ENCODE assay signal across 8 cellular contexts in the genomic region with DNA sequence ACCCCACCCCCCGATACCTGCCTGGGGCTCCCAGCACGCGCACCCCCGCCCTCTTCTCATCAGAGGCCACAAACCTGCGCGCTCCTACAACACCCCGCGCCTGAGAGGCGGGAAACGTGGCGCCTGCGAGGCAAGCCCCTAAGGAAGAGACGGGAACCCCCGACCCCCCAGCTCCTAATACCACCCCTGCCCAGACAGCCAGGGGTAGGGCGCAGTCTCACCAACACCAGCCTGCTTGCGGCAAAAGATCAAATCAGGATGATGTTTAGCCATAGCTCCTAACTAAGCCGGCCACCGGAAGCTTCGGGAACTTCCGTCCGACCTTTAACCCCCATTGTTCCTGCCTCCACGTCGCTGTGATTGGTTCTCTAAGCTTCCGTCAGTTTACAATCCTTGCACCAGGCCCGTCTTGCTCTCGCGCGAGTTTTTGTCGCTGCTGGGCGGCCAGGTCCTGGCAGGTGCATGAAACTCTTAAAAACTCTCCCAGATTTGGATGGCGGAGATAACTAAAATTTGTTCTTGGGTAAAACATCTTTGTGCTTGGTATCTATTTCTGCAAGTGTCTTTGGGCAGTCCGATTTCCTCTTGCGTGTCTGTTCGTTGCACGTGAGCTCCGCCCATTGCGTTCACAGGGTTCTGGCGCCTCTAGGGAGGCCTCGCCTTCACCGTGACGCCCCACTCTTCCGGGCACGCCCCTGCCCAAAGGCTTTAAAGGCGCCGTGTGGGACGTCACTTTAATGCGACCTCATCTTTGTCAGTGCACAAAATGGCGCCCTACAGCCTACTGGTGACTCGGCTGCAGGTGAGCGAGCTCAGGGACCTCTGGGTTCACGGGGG. TPM values are rescaled to one million over a fixed set of nuclear protein-coding genes. Genes with fewer than 3 reads are reported as not detected.
DNase-seq lines count a peak whose midpoint lies in the region; ATAC-seq, FAIRE-seq and TF ChIP-seq lines count a peak whose summit lies in the region.

ACO2 (plus strand) TSS at position 737 of the 837 bp plus-strand sequence; CDS start at position 767, 30 bp downstream.
A gene with protein sequence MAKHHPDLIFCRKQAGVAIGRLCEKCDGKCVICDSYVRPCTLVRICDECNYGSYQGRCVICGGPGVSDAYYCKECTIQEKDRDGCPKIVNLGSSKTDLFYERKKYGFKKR (minus strand): TSS at position 312 of the 837 bp plus-strand sequence. CDS start 39 bp downstream, at position 273.

- FAIRE-seq in D721Med (lab: Jason Lieb, UNC) = no peak
- peak; percentile 83 for FAIRE-seq in endothelial cell of umbilical vein (lab: Jason Lieb, UNC)

- H3K4me2 ChIP-seq in OCI-LY7 (ENCODE audit: low read length) (peak within 1 kb of the TSS; percentile 100), endothelial cell of umbilical vein (ENCODE audit: insufficient read depth, low read length) (peak within 1 kb of the TSS; percentile 85)

- H4K20me1 ChIP-seq in OCI-LY7 (ENCODE audit: insufficient read depth, low read length) = peaks cover 12% of the 10 kb centered on the region
- H4K20me1 ChIP-seq in endothelial cell of umbilical vein (replicated peaks; ENCODE audit: control insufficient read depth, extremely low read depth, insufficient read depth, low read length) = no peaks in the 10 kb centered on the region

- H3K9ac ChIP-seq in endothelial cell of umbilical vein (replicated peaks; ENCODE audit: extremely low read depth, insufficient read depth, low read length) = peak within 1 kb of the TSS; percentile 83

- H3K79me2 ChIP-seq in OCI-LY7 (ENCODE audit: insufficient read depth, low read depth, low read length) (peaks cover 85% of the 10 kb centered on the region), endothelial cell of umbilical vein (ENCODE audit: control insufficient read depth, insufficient read depth, low read length) (peaks cover 75% of the 10 kb centered on the region)

- dilution Hi-C loops in endothelial cell of umbilical vein (cut with MboI; ENCODE audit: extremely low pct_ligation_motif_present, low sequenced_read_pairs) = no loop called here

- DNase-seq in D721Med (ENCODE audit: insufficient read length, low spot score) (peak; percentile 55), HuH-7.5 (ENCODE audit: low spot score) (peak; percentile 83), OCI-LY7 (ENCODE audit: low spot score) (peak; percentile 98), activated T-cell treated with anti-CD3 and anti-CD28 coated beads for 1 hour (ENCODE audit: low read depth) (peak; percentile 97), endothelial cell of umbilical vein (ENCODE audit: low read depth, low spot score) (peak; percentile 99), midbrain (lab: John Stamatoyannopoulos, UW) (peak; percentile 100)
- peak; percentile 96 to 98 for DNase-seq in stimulated activated CD8-positive, alpha-beta memory T cell treated with anti-CD3 and anti-CD28 coated beads, Interleukin-2, amount 100 ng/mL, for 1 hour (ENCODE audit: low read depth in 2 of 2)

- CTCF ChIA-PET in OCI-LY7 (lab: Charles Lee; ENCODE audit: unreplicated experiment) = interaction anchor here (0.5 to 1.5 kb wide), 2 partner anchors 65 to 228 kb away, joined by 3 to 4 read pairs; no protein-coding TSS in a partner anchor
- CTCF ChIA-PET in endothelial cell of umbilical vein (lab: Charles Lee) = interaction anchor here (1.0 to 2.9 kb wide), 12 partner anchors 9 to 75 kb away, joined by 3 to 12 read pairs (median 4); partner anchors contain the start of gene POLR3H

- H3K9me2 ChIP-seq in OCI-LY7 (ENCODE audit: insufficient read depth, low read length) = no peaks in the 10 kb centered on the region

- H3K4me1 ChIP-seq in OCI-LY7 (ENCODE audit: insufficient read depth, low read length, poor library complexity, severe bottlenecking) (peaks cover 36% of the 10 kb centered on the region), endothelial cell of umbilical vein (ENCODE audit: control insufficient read depth, extremely low read depth, insufficient read depth, low read length) (peaks cover 17% of the 10 kb centered on the region)

- TF ChIP-seq CTCF in D721Med (IDR thresholded peaks at IDR 0.05; ENCODE audit: insufficient read depth, missing control alignments) (no peak), OCI-LY7 (conservative IDR thresholded peaks at IDR 0.05; ENCODE audit: low read length) (no peak), endothelial cell of umbilical vein (IDR thresholded peaks at IDR 0.05; ENCODE audit: extremely low read depth in 1 of 2, insufficient read depth in 1 of 2, low read depth in 1 of 2, low read length in 2 of 2) (no peak)

- H3K27me3 ChIP-seq in endothelial cell of umbilical vein (ENCODE audit: control insufficient read depth in 2 of 2, insufficient read depth in 2 of 2, low read length in 2 of 2) = no peaks in the 10 kb centered on the region

- TF ChIP-seq POLR2A in endothelial cell of umbilical vein (IDR thresholded peaks at IDR 0.05; ENCODE audit: low read depth, low read length) = peak; percentile 64

- BruUV-seq in OCI-LY7 (replicated peaks; lab: Mats Ljungman, UMichigan) (no TSS peak), endothelial cell of umbilical vein (replicated peaks; lab: Mats Ljungman, UMichigan) (no TSS peak)

- peak within 1 kb of the TSS; percentile 94 for H3K4me3 ChIP-seq in OCI-LY7 (ENCODE audit: low read depth, low read length, poor library complexity, severe bottlenecking)
- peak within 1 kb of the TSS; percentile 78 to 96 (median 81) for H3K4me3 ChIP-seq in endothelial cell of umbilical vein (replicated peaks in 1 of 3; ENCODE audit: insufficient read depth in 1 of 3, low read depth in 1 of 3, low read length in 3 of 3)

- H2AFZ ChIP-seq in OCI-LY7 (ENCODE audit: low read length) = peak within 1 kb of the TSS; percentile 68; the same call in 1 of the 2 replicates
- peak within 1 kb of the TSS; percentile 49 for H2AFZ ChIP-seq in endothelial cell of umbilical vein (ENCODE audit: low read depth, low read length)

- H3K36me3 ChIP-seq in OCI-LY7 (ENCODE audit: insufficient read depth, low read length) = peaks cover 78% of the 10 kb centered on the region
- H3K36me3 ChIP-seq in endothelial cell of umbilical vein (ENCODE audit: control insufficient read depth in 2 of 2, extremely low read depth in 1 of 2, insufficient read depth in 2 of 2, low read length in 2 of 2) = peaks cover 18 to 30% of the 10 kb centered on the region in 2 experiments

- H3K9me3 ChIP-seq in OCI-LY7 (ENCODE audit: low read length) (no peaks in the 10 kb centered on the region), endothelial cell of umbilical vein (replicated peaks; ENCODE audit: control insufficient read depth, insufficient read depth, low read length) (no peaks in the 10 kb centered on the region)

- intact Hi-C loops in OCI-LY7 (cut with micrococcal nuclease; ENCODE audit: unreplicated experiment) (loop anchor here (2.0 kb wide), 1 partner anchor 22 kb away; the partner anchor contains the start of gene TOB2), endothelial cell of umbilical vein (cut with micrococcal nuclease) (loop anchor here (1.0 kb wide), 5 partner anchors 20 to 87 kb away; partner anchors contain the start of gene TEF)

- peak within 1 kb of the TSS; percentile 76 for H3K27ac ChIP-seq in OCI-LY7 (ENCODE audit: low read depth, low read length, poor library complexity, severe bottlenecking)
- peak within 1 kb of the TSS; percentile 83 for H3K27ac ChIP-seq in endothelial cell of umbilical vein (ENCODE audit: insufficient read depth, low read depth, low read length)

- ATAC-seq in GM21526 (IDR thresholded peaks at IDR 0.05; ENCODE audit: low FRiP score, unreplicated experiment) = peak; percentile 80

- no peaks in the 10 kb centered on the region for H3K9me1 ChIP-seq in endothelial cell of umbilical vein (replicated peaks; ENCODE audit: control insufficient read depth, extremely low read depth, insufficient read depth, low read length)

- POLR2A ChIA-PET in OCI-LY7 (lab: Charles Lee) (interaction anchor here (0.6 to 3.6 kb wide), 13 partner anchors 10 to 120 kb away, joined by 3 to 12 read pairs (median 4); partner anchors contain the start of genes PMM1 and TOB2), endothelial cell of umbilical vein (lab: Charles Lee) (interaction anchor here (0.9 to 1.7 kb wide), 7 partner anchors 10 to 87 kb away, joined by 3 to 25 read pairs (median 7); partner anchors contain the start of genes TEF and TOB2)

TF ChIP-seq in endothelial cell of umbilical vein, 7 proteins besides CTCF, POLR2A, EP300 and RAD21 (continues in another document):
- TF ChIP-seq POLR2AphosphoS5 (IDR thresholded peaks at IDR 0.05; ENCODE audit: insufficient read depth, low read depth, low read length) (peak; percentile 55), MAX (IDR thresholded peaks at IDR 0.05; ENCODE audit: insufficient read depth, insufficient read length) (peak; percentile 5), JUN (IDR thresholded peaks at IDR 0.05; ENCODE audit: borderline replicate concordance, insufficient read depth, insufficient read length, low read depth) (no peak), FOS (IDR thresholded peaks at IDR 0.05; ENCODE audit: borderline replicate concordance, insufficient read depth, low read length) (no peak), MYC (IDR thresholded peaks at IDR 0.05; ENCODE audit: low read depth, low read length) (no peak)

RNA-seq across cellular contexts. Expression of gene ACO2, which starts in this region (rescaled TPM):
- total RNA-seq in OCI-LY7 (2014; rRNA removed; shearing (Covaris generic)) = 61.5 and 69.0 TPM in 2 replicates
- 102 and 107 TPM in 2 replicates for total RNA-seq in OCI-LY7 (2022)
- 79.1 and 79.7 TPM in 2 replicates for total RNA-seq in endothelial cell of umbilical vein
- polyA plus RNA-seq in endothelial cell of umbilical vein = 62.0 and 63.8 TPM in 2 replicates
- polyA plus RNA-seq in endothelial cell of umbilical vein (2011; cell fraction: cytosol; rRNA removed) = 48.9 and 49.9 TPM in 2 replicates
- polyA plus RNA-seq in endothelial cell of umbilical vein (2011; cell fraction: nucleus; rRNA removed) = 81.7 and 89.1 TPM in 2 replicates
- 72.1 and 81.8 TPM in 2 replicates for polyA plus RNA-seq in endothelial cell of umbilical vein (2012)
- 53.7 and 54.7 TPM in 2 replicates for polyA minus RNA-seq in endothelial cell of umbilical vein
- 20.1 TPM for polyA minus RNA-seq in endothelial cell of umbilical vein (2011; cell fraction: cytosol; rRNA and poly(A)+ RNA removed)
- 35.2 and 43.7 TPM in 2 replicates for polyA minus RNA-seq in endothelial cell of umbilical vein (2011; cell fraction: nucleus; rRNA and poly(A)+ RNA removed)

RNA-seq across cellular contexts. Expression of the second gene that starts in this region (rescaled TPM):
- 87.9 and 98.8 TPM in 2 replicates for total RNA-seq in OCI-LY7 (2014; rRNA removed; shearing (Covaris generic))
- total RNA-seq in OCI-LY7 (2022) = 60.9 and 62.1 TPM in 2 replicates
- 55.9 and 63.7 TPM in 2 replicates for total RNA-seq in endothelial cell of umbilical vein
- polyA plus RNA-seq in endothelial cell of umbilical vein = 51.8 and 61.1 TPM in 2 replicates
- 65.5 and 70.9 TPM in 2 replicates for polyA plus RNA-seq in endothelial cell of umbilical vein (2011; cell fraction: cytosol; rRNA removed)
- polyA plus RNA-seq in endothelial cell of umbilical vein (2011; cell fraction: nucleus; rRNA removed) = 27.0 and 36.6 TPM in 2 replicates
- polyA plus RNA-seq in endothelial cell of umbilical vein (2012) = 38.4 and 51.8 TPM in 2 replicates
- polyA minus RNA-seq in endothelial cell of umbilical vein = 54.0 and 58.0 TPM in 2 replicates
- 18.6 TPM for polyA minus RNA-seq in endothelial cell of umbilical vein (2011; cell fraction: cytosol; rRNA and poly(A)+ RNA removed)
- 7.7 and 9.0 TPM in 2 replicates for polyA minus RNA-seq in endothelial cell of umbilical vein (2011; cell fraction: nucleus; rRNA and poly(A)+ RNA removed)

Comparison
In these comparisons a context has a peak if more than half of its experiments do, and no peak if none do; other contexts are left out.
1. Peak in every context shown above with its lines: DNase-seq, ATAC-seq, H3K4me3 ChIP-seq and H3K27ac ChIP-seq.